8 cellular contexts compared by ENCODE assay signal in the genomic region with DNA sequence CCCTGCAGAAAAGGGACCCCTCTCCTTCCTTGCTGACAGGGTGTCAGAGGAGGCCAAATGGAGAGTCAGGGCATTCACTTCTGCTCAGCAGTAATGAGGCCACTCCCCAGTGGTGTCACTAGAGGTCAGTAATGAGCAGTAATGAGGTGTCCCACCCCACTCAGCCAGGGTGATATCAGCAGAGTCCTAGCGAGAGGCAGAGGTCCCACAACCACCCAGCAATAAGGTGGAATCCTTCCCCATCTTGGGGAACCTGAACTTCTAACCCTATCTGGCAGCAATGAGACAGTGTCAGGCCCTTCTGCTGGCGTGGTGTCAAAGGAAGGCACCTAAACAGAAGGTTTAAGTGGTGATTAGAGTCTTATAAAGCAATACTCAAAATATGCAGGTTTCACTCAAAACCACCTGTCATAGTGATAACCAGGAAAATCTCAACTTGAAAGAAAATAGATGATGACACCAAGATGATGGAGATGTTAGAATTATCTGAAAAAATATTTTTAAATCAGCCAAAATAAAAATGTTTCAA. TPM values are rescaled to one million over a fixed set of nuclear protein-coding genes. Genes with fewer than 3 reads are reported as not detected.
DNase-seq lines count a peak whose midpoint lies in the region; ATAC-seq, FAIRE-seq and TF ChIP-seq lines count a peak whose summit lies in the region.

No MANE protein-coding gene starts in this region.

- TF ChIP-seq EP300 in upper lobe of left lung (IDR thresholded peaks at IDR 0.05), result no peak

- no peak for TF ChIP-seq POLR2A in right lobe of liver (IDR thresholded peaks at IDR 0.05)
- no peak for TF ChIP-seq POLR2A in upper lobe of left lung (IDR thresholded peaks at IDR 0.05)

- no peaks in the 10 kb centered on the region for H3K4me1 ChIP-seq in right lobe of liver
- H3K4me1 ChIP-seq in upper lobe of left lung, result no peaks in the 10 kb centered on the region

- intact Hi-C loops in right lobe of liver (cut with DNase I), result no loop called here

- no peak overlapping the region for H3K27ac ChIP-seq in right lobe of liver
- H3K27ac ChIP-seq in upper lobe of left lung, result no peak overlapping the region

- H3K9me3 ChIP-seq in right lobe of liver (no peaks in the 10 kb centered on the region), upper lobe of left lung (peaks cover 0 to 12% (median 2%) of the 10 kb centered on the region in 4 donors)

- DNase-seq in NCI-H524 (lab: John Stamatoyannopoulos, UW) (peak; percentile 56 to 72), NCI-H524 treated with DMSO at 0.1 percent for 48 hours (lab: John Stamatoyannopoulos, UW) (no peak), HT1080 (ENCODE audit: low read depth) (peak; percentile 42), SW480 (ENCODE audit: low spot score) (peak; percentile 52), bronchial epithelial cell (ENCODE audit: low read depth) (peak; percentile 60), right lobe of liver (peak in 1 of 3 donors; percentile 68), upper lobe of left lung (peak in 1 of 2 donors; percentile 73)

- no peaks in the 10 kb centered on the region for H3K27me3 ChIP-seq in bronchial epithelial cell (ENCODE audit: control insufficient read depth, insufficient read depth, low read length)
- no peaks in the 10 kb centered on the region for H3K27me3 ChIP-seq in right lobe of liver
- no peaks in the 10 kb centered on the region for H3K27me3 ChIP-seq in upper lobe of left lung

- peak; percentile 90 for ATAC-seq in GM21717 (IDR thresholded peaks at IDR 0.05; ENCODE audit: unreplicated experiment)
- peak; percentile 94 to 95 (median 94) for ATAC-seq in right lobe of liver
- ATAC-seq in upper lobe of left lung (ENCODE audit: low FRiP score in 2 of 2), result peak; percentile 92 to 93

- FAIRE-seq in bronchial epithelial cell (lab: Jason Lieb, UNC), result peak; percentile 40

- H3K4me3 ChIP-seq in bronchial epithelial cell (ENCODE audit: low read depth, low read length) (no peak overlapping the region), right lobe of liver (no peak overlapping the region), upper lobe of left lung (no peak overlapping the region)

- TF ChIP-seq CTCF in bronchial epithelial cell (IDR thresholded peaks at IDR 0.05; ENCODE audit: insufficient read depth, low read length, severe bottlenecking) (peak; percentile 82), right lobe of liver (IDR thresholded peaks at IDR 0.05) (peak; percentile 50 to 75 (median 70)), upper lobe of left lung (IDR thresholded peaks at IDR 0.05) (peak; percentile 62 to 78 (median 64))

- H3K36me3 ChIP-seq in bronchial epithelial cell (ENCODE audit: control insufficient read depth, insufficient read depth, low read length), result no peaks in the 10 kb centered on the region
- no peaks in the 10 kb centered on the region for H3K36me3 ChIP-seq in right lobe of liver
- H3K36me3 ChIP-seq in upper lobe of left lung, result no peaks in the 10 kb centered on the region

- WGBS in right lobe of liver (ENCODE audit: insufficient coverage, low coverage, low lambda C conversion rate, missing lambda C conversion rate), result 0% methylated on average over 1 of the region's 2 CpGs
- WGBS in upper lobe of left lung, 2 donors, result 22 to 69% methylated on average over 1 to 2 of the region's 2 CpGs

RNA-seq across cellular contexts. Expression of gene OCA2, which starts 12.9 kb away (rescaled TPM):
- total RNA-seq in HT1080 (2014; rRNA removed; shearing (Covaris generic)), result not detected in 2 replicates
- polyA plus RNA-seq in HT1080 (2015; cell fraction: cytosol; rRNA removed), result not detected in 2 replicates
- polyA plus RNA-seq in HT1080 (2015; cell fraction: nucleus; rRNA removed), result not detected in 2 replicates
- 0.26 TPM in 2 replicates for total RNA-seq in bronchial epithelial cell
- total RNA-seq in right lobe of liver, result under 1 TPM in 3 of 6 experiments, not detected in 3; 0.07 to 0.13 (median 0.12) TPM
- total RNA-seq in upper lobe of left lung, result 1 to 10 TPM in 5 of 6 donors, under 1 TPM in 1; 0.83 to 6.0 (median 2.0) TPM
